Comparison of ENCODE assay signal across 9 cellular contexts in genomic region chr4:71231073-71231752, GRCh38.
DNase-seq lines count a peak whose midpoint lies in the region; ATAC-seq and TF ChIP-seq lines count a peak whose summit lies in the region.
"Had no signal": no experiment of that assay in that cellular context is flagged by ENCODE, and none has a peak within 500 bp of the region (broad histone marks: within the 10 kb centered on the region; RNA-seq: fewer than 3 reads in every experiment).

No MANE protein-coding gene starts in this region.

- no peak for TF ChIP-seq CTCF in body of pancreas (IDR thresholded peaks at IDR 0.05)
- TF ChIP-seq CTCF in GM20000 (IDR thresholded peaks at IDR 0.05; ENCODE audit: extremely low read depth, missing control alignments) = no peak

- H3K9ac ChIP-seq in skeletal muscle tissue (ENCODE audit: low read depth in 1 of 3, low read length in 3 of 3) = peak overlapping the region; percentile 23 to 77 (median 62)

- DNase-seq in body of pancreas (peak; percentile 80 to 92 (median 88)), kidney glomerular epithelial cell (lab: John Stamatoyannopoulos, UW) (peak; percentile 29), GM20000 (ENCODE audit: low spot score) (no peak), NCI-H2227 treated with DMSO at 0.1 percent for 48 hours (lab: John Stamatoyannopoulos, UW) (no peak)

- H3K27me3 ChIP-seq in body of pancreas (no peaks in the 10 kb centered on the region), skeletal muscle tissue (ENCODE audit: control insufficient read depth in 3 of 3, insufficient read depth in 3 of 3, low read length in 3 of 3) (no peaks in the 10 kb centered on the region)

- H3K4me3 ChIP-seq in body of pancreas (no peak overlapping the region), skeletal muscle tissue (ENCODE audit: low read length in 3 of 3) (peak overlapping the region; percentile 42 to 65 (median 54))

- intact Hi-C loops in body of pancreas (cut with DNase I) = no loop called here

- TF ChIP-seq POLR2A in body of pancreas (IDR thresholded peaks at IDR 0.05) = no peak

- H3K36me3 ChIP-seq in body of pancreas (replicated peaks in 1 of 2; ENCODE audit: insufficient read depth in 1 of 2, low read depth in 2 of 2) = no peaks in the 10 kb centered on the region
- no peaks in the 10 kb centered on the region for H3K36me3 ChIP-seq in skeletal muscle tissue (ENCODE audit: control insufficient read depth in 3 of 3, insufficient read depth in 3 of 3, low read length in 3 of 3)

- 7 to 19% methylated on average over 13 of the region's 13 CpGs for WGBS in body of pancreas, 2 donors

- H3K9me3 ChIP-seq in body of pancreas = no peaks in the 10 kb centered on the region
- H3K9me3 ChIP-seq in skeletal muscle tissue (ENCODE audit: control insufficient read depth in 3 of 3, low read length in 3 of 3) = no peaks in the 10 kb centered on the region

- H3K4me1 ChIP-seq in body of pancreas = peaks cover 45% of the 10 kb centered on the region
- H3K4me1 ChIP-seq in skeletal muscle tissue (ENCODE audit: control insufficient read depth in 3 of 3, insufficient read depth in 3 of 3, low read length in 3 of 3) = peaks cover 24 to 35% (median 31%) of the 10 kb centered on the region in 3 donors

- H3K27ac ChIP-seq in body of pancreas = peak overlapping the region; percentile 45 to 64 (median 48)
- H3K27ac ChIP-seq in skeletal muscle tissue (ENCODE audit: low read depth, low read length) = peak overlapping the region; percentile 83
- H3K27ac ChIP-seq: HL-60 had no signal

- ATAC-seq in HG02885 (IDR thresholded peaks at IDR 0.05; ENCODE audit: poor library complexity, unreplicated experiment) (peak; percentile 6), body of pancreas (peak; percentile 65), HG02623 (IDR thresholded peaks at IDR 0.05; ENCODE audit: unreplicated experiment) (no peak), HG03139 (IDR thresholded peaks at IDR 0.05; ENCODE audit: unreplicated experiment) (no peak)

Comparison
In these comparisons a context has a peak if more than half of its experiments do, and no peak if none do; other contexts are left out.
1. ATAC-seq: peak in HG02885 (single experiment) and body of pancreas (single experiment); none in HG02623 (single experiment) and HG03139 (single experiment).
2. DNase-seq: peak in body of pancreas (4 of 4) and kidney glomerular epithelial cell (single experiment); none in GM20000 (single experiment) and NCI-H2227 treated with DMSO at 0.1 percent for 48 hours (single experiment).
3. H3K4me3 ChIP-seq: peak in skeletal muscle tissue (3 of 3); none in body of pancreas (0 of 2).